ENCODE assay signal across 9 cellular contexts in genomic region chr6:33213989-33214335, GRCh38. TPM values are rescaled to one million over a fixed set of nuclear protein-coding genes. Genes with fewer than 3 reads are reported as not detected.
DNase-seq lines count a peak whose midpoint lies in the region; ATAC-seq and TF ChIP-seq lines count a peak whose summit lies in the region.
"Had no signal": no experiment of that assay in that cellular context is flagged by ENCODE, and none has a peak within 500 bp of the region (broad histone marks: within the 10 kb centered on the region; RNA-seq: fewer than 3 reads in every experiment).

No MANE protein-coding gene starts in this region.

- peak overlapping the region; percentile 65 for H3K4me3 ChIP-seq in coronary artery
- H3K4me3 ChIP-seq in mesodermal cell (ENCODE audit: extremely low read depth, insufficient read depth, low read length, poor library complexity, severe bottlenecking): peak overlapping the region; percentile 42

- peaks cover 31% of the 10 kb centered on the region for H3K27me3 Mint-ChIP-seq in activated naive CD4-positive, alpha-beta T cell treated with anti-CD3 and anti-CD28 coated beads for 36 hours (ENCODE audit: low read depth)
- peaks cover 29% of the 10 kb centered on the region for H3K27me3 Mint-ChIP-seq in type B pancreatic cell

- no peaks in the 10 kb centered on the region for H3K9me3 ChIP-seq in mesodermal cell (ENCODE audit: control insufficient read depth, low read length)

- TF ChIP-seq CTCF in coronary artery (IDR thresholded peaks at IDR 0.05): no peak
- no peak for TF ChIP-seq CTCF in type B pancreatic cell (conservative IDR thresholded peaks at IDR 0.05)

- 10 to 21% methylated on average over 3 to 7 of the region's 9 CpGs for WGBS in mesodermal cell (ENCODE audit: insufficient coverage in 2 of 2), 2 experiments

- no peak for ATAC-seq in HG02884 (IDR thresholded peaks at IDR 0.05; ENCODE audit: unreplicated experiment)

- H3K4me1 Mint-ChIP-seq in activated naive CD4-positive, alpha-beta T cell treated with anti-CD3 and anti-CD28 coated beads for 36 hours (ENCODE audit: low read depth): peaks cover 26% of the 10 kb centered on the region
- peaks cover 24% of the 10 kb centered on the region for H3K4me1 Mint-ChIP-seq in type B pancreatic cell (ENCODE audit: unreplicated experiment)

- H3K36me3 ChIP-seq in mesodermal cell (ENCODE audit: control insufficient read depth, insufficient read depth, low read length): peaks cover 28% of the 10 kb centered on the region

- DNase-seq in activated naive CD4-positive, alpha-beta T cell treated with anti-CD3 and anti-CD28 coated beads for 36 hours: no peak
- DNase-seq in activated naive CD4-positive, alpha-beta T cell treated with Interleukin-2 at 50 U/mL for 16 hours: no peak
- no peak for DNase-seq in coronary artery (ENCODE audit: low spot score)
- no peak for DNase-seq in type B pancreatic cell (ENCODE audit: extremely low spot score, unreplicated experiment)
- no peak for DNase-seq in anterior cingulate cortex (lab: John Stamatoyannopoulos, UW)
- DNase-seq in hepatic stellate cell (ENCODE audit: low spot score): no peak

- H3K9me3 Mint-ChIP-seq in activated naive CD4-positive, alpha-beta T cell treated with anti-CD3 and anti-CD28 coated beads for 36 hours: no peaks in the 10 kb centered on the region
- no peaks in the 10 kb centered on the region for H3K9me3 Mint-ChIP-seq in type B pancreatic cell

- peak overlapping the region; percentile 57 for H3K4me3 Mint-ChIP-seq in activated naive CD4-positive, alpha-beta T cell treated with anti-CD3 and anti-CD28 coated beads for 36 hours
- H3K4me3 Mint-ChIP-seq in type B pancreatic cell: peak overlapping the region; percentile 92

- H3K27ac ChIP-seq in coronary artery (peak overlapping the region in 1 of 2 donors; percentile 45), mesodermal cell (ENCODE audit: low read depth, low read length, severe bottlenecking) (no peak overlapping the region)

- peaks cover 15% of the 10 kb centered on the region for H3K4me1 ChIP-seq in mesodermal cell (ENCODE audit: control insufficient read depth, insufficient read depth, low read length, poor library complexity, severe bottlenecking)

- no peak overlapping the region for H3K27ac Mint-ChIP-seq in activated naive CD4-positive, alpha-beta T cell treated with anti-CD3 and anti-CD28 coated beads for 36 hours
- peak overlapping the region; percentile 11 for H3K27ac Mint-ChIP-seq in type B pancreatic cell

- CTCF ChIA-PET in activated naive CD4-positive, alpha-beta T cell treated with anti-CD3 and anti-CD28 coated beads for 36 hours (lab: Charles Lee): no interaction called here

- intact Hi-C loops in activated naive CD4-positive, alpha-beta T cell treated with anti-CD3 and anti-CD28 coated beads for 36 hours (cut with micrococcal nuclease): no loop called here

- peaks cover 21% of the 10 kb centered on the region for H3K36me3 Mint-ChIP-seq in activated naive CD4-positive, alpha-beta T cell treated with anti-CD3 and anti-CD28 coated beads for 36 hours (ENCODE audit: low read depth)
- peaks cover 8% of the 10 kb centered on the region for H3K36me3 Mint-ChIP-seq in type B pancreatic cell

RNA-seq across cellular contexts. Expression of gene RING1, which starts 5.7 kb away (rescaled TPM):
- total RNA-seq in activated naive CD4-positive, alpha-beta T cell treated with anti-CD3 and anti-CD28 coated beads for 36 hours: 10 to 100 TPM; 17.1 to 18.2 TPM
- 30.4 TPM for polyA plus RNA-seq in mesodermal cell (2013, experiment 1 of 2)
- 27.6 TPM for polyA plus RNA-seq in mesodermal cell (2013, experiment 2 of 2)
- 44.5 and 60.4 TPM in 2 replicates for total RNA-seq in type B pancreatic cell (ENCODE audit: low replicate concordance)

RNA-seq across cellular contexts. Expression of gene HSD17B8, which starts 9.5 kb away (rescaled TPM):
- total RNA-seq in activated naive CD4-positive, alpha-beta T cell treated with anti-CD3 and anti-CD28 coated beads for 36 hours: 10 to 100 TPM; 31.3 to 33.5 TPM
- polyA plus RNA-seq in mesodermal cell (2013, experiment 1 of 2): 4.5 TPM
- 3.3 TPM for polyA plus RNA-seq in mesodermal cell (2013, experiment 2 of 2)
- 13.9 and 15.7 TPM in 2 replicates for total RNA-seq in type B pancreatic cell (ENCODE audit: low replicate concordance)

RNA-seq across cellular contexts. Expression of gene SLC39A7, which starts 13.3 kb away (rescaled TPM):
- total RNA-seq in activated naive CD4-positive, alpha-beta T cell treated with anti-CD3 and anti-CD28 coated beads for 36 hours: 10 to 100 TPM; 35.9 to 39.5 TPM
- 136 TPM for polyA plus RNA-seq in mesodermal cell (2013, experiment 1 of 2)
- 121 TPM for polyA plus RNA-seq in mesodermal cell (2013, experiment 2 of 2)
- total RNA-seq in type B pancreatic cell (ENCODE audit: low replicate concordance): 147 and 202 TPM in 2 replicates

RNA-seq across cellular contexts. Expression of gene RXRB, which starts 13.5 kb away (rescaled TPM):
- total RNA-seq in activated naive CD4-positive, alpha-beta T cell treated with anti-CD3 and anti-CD28 coated beads for 36 hours: 10 to 100 TPM; 50.4 to 50.6 TPM
- 39.3 TPM for polyA plus RNA-seq in mesodermal cell (2013, experiment 1 of 2)
- 31.0 TPM for polyA plus RNA-seq in mesodermal cell (2013, experiment 2 of 2)
- 49.2 and 61.9 TPM in 2 replicates for total RNA-seq in type B pancreatic cell (ENCODE audit: low replicate concordance)

RNA-seq across cellular contexts. Expression of gene COL11A2, which starts 21.7 kb away (rescaled TPM):
- total RNA-seq in activated naive CD4-positive, alpha-beta T cell treated with anti-CD3 and anti-CD28 coated beads for 36 hours: 1 to 10 TPM in 1 of 2 experiments, under 1 TPM in 1; 0.88 to 1.4 TPM
- 20.3 TPM for polyA plus RNA-seq in mesodermal cell (2013, experiment 1 of 2)
- polyA plus RNA-seq in mesodermal cell (2013, experiment 2 of 2): 16.4 TPM
- 1.3 and 11.9 TPM in 2 replicates for total RNA-seq in type B pancreatic cell (ENCODE audit: low replicate concordance)
- polyA plus RNA-seq: CD14-positive monocyte had no signal
